In genomic region chr1:49199564-49199963, GRCh38 we compare ENCODE assay signal across 23 cellular contexts.
"Had no signal": no experiment of that assay in that cellular context is flagged by ENCODE, and none has a peak within 500 bp of the region (broad histone marks: within the 10 kb centered on the region; RNA-seq: fewer than 3 reads in every experiment).

No MANE protein-coding gene starts in this region.

- H3K9ac ChIP-seq: KMS-11 had no signal

- DNase-seq: activated CD4-positive, alpha-beta T cell treated with anti-CD3 and anti-CD28 coated beads for 36 hours; activated CD4-positive, alpha-beta T cell treated with anti-CD3 and anti-CD28 coated beads, Interleukin-2, amount 10 ng/mL, durations not matched to agents 7 days and 5 days; activated CD4-positive, alpha-beta T cell treated with anti-CD3 and anti-CD28 coated beads, Interleukin-2, amount 50 U/mL, for 48 hours; activated CD8-positive, alpha-beta T cell treated with anti-CD3 and anti-CD28 coated beads, Interleukin-2, amount 10 ng/mL, durations not matched to agents 7 days and 5 days; activated gamma-delta T cell treated with Interleukin-2 at 50 U/mL for 16 hours; activated naive CD4-positive, alpha-beta T cell treated with anti-CD3 and anti-CD28 coated beads, Interleukin-2, amount 10 ng/mL, durations not matched to agents 7 days and 5 days; activated naive CD8-positive, alpha-beta T cell treated with anti-CD3 and anti-CD28 coated beads, Interleukin-2, amount 50 U/mL, for 24 hours; activated T-cell treated with anti-CD3 and anti-CD28 coated beads, Interleukin-2, amount 50 U/mL, for 24 hours; anterior cingulate cortex; caudate nucleus; MM.1S; MV-4-11; NCI-H1092; NCI-H1436 treated with DMSO at 0.1 percent for 48 hours; NCI-H1694 treated with DMSO at 0.1 percent for 48 hours; NCI-H2029; NCI-H345; NCI-H524 treated with DMSO at 0.1 percent for 48 hours; NK-92 treated with Interleukin-12 subunit alpha and Interleukin-12 subunit beta, amount 100 ng/mL, for 24 hours; Right ventricle myocardium superior; SW 1271; T1000 had no signal

- H3K4me2 ChIP-seq: KMS-11 had no signal

- H3K27ac ChIP-seq: KMS-11 had no signal
